Comparison of ENCODE assay signal across 28 cellular contexts in genomic region chr5:62547929-62548678, GRCh38. TPM values are rescaled to one million over a fixed set of nuclear protein-coding genes. Genes with fewer than 3 reads are reported as not detected.
DNase-seq lines count a peak whose midpoint lies in the region; ATAC-seq, FAIRE-seq and TF ChIP-seq lines count a peak whose summit lies in the region.
"Had no signal": no experiment of that assay in that cellular context is flagged by ENCODE, and none has a peak within 500 bp of the region (broad histone marks: within the 10 kb centered on the region; RNA-seq: fewer than 3 reads in every experiment).

No MANE protein-coding gene starts in this region.

- no peak for TF ChIP-seq RAD21 in HepG2 (CRISPR knock-in tag; IDR thresholded peaks at IDR 0.05)

- H3K4me3 Mint-ChIP-seq in CD8-positive, alpha-beta T cell: no peak overlapping the region
- no peak overlapping the region for H3K4me3 Mint-ChIP-seq in dendritic cell treated with granulocyte-macrophage colony-stimulating factor and Interleukin-4, amounts not matched to agents 40 ng/mL and 50 ng/mL, for 4 days
- no peak overlapping the region for H3K4me3 Mint-ChIP-seq in nephron progenitor cell
- no peak overlapping the region for H3K4me3 Mint-ChIP-seq in GM23338
- H3K4me3 Mint-ChIP-seq: CD4-positive, CD25-positive, alpha-beta regulatory T cell had no signal

- H3K4me1 Mint-ChIP-seq in CD8-positive, alpha-beta T cell (ENCODE audit: low read depth): no peaks in the 10 kb centered on the region
- peaks cover 22% of the 10 kb centered on the region for H3K4me1 Mint-ChIP-seq in dendritic cell treated with granulocyte-macrophage colony-stimulating factor and Interleukin-4, amounts not matched to agents 40 ng/mL and 50 ng/mL, for 4 days (ENCODE audit: low read depth)
- H3K4me1 Mint-ChIP-seq in nephron progenitor cell (no peaks in the 10 kb centered on the region), GM23338 (no peaks in the 10 kb centered on the region)

- no TSS peak for BruUV-seq in HepG2 (replicated peaks; lab: Mats Ljungman, UMichigan)

- H4K20me1 ChIP-seq in GM23338 (replicated peaks; ENCODE audit: insufficient read depth): 0 out of 2 replicates have a peak, but pooled peaks cover 4% of the 10 kb centered on the region
- H4K20me1 ChIP-seq in HepG2 (ENCODE audit: insufficient read depth, low read length): no peaks in the 10 kb centered on the region

- H3K27me3 ChIP-seq in CD8-positive, alpha-beta T cell (ENCODE audit: insufficient read depth, low read length): no peaks in the 10 kb centered on the region
- H3K27me3 ChIP-seq in GM23338 (ENCODE audit: insufficient read depth) (no peaks in the 10 kb centered on the region), HepG2 (ENCODE audit: control insufficient read depth in 1 of 2, insufficient read depth in 2 of 2, low read length in 2 of 2) (no peaks in the 10 kb centered on the region)
- H3K27me3 ChIP-seq: adrenal gland, brain microvascular endothelial cell, esophagus muscularis mucosa, gastroesophageal sphincter, right atrium auricular region had no signal

- no peaks in the 10 kb centered on the region for H3K27me3 Mint-ChIP-seq in CD8-positive, alpha-beta T cell (ENCODE audit: low read depth)
- H3K27me3 Mint-ChIP-seq in dendritic cell treated with granulocyte-macrophage colony-stimulating factor and Interleukin-4, amounts not matched to agents 40 ng/mL and 50 ng/mL, for 4 days: no peaks in the 10 kb centered on the region
- H3K27me3 Mint-ChIP-seq in nephron progenitor cell (ENCODE audit: low read depth, poor library complexity) (no peaks in the 10 kb centered on the region), GM23338 (ENCODE audit: insufficient read depth, low read depth, poor library complexity) (no peaks in the 10 kb centered on the region)
- H3K27me3 Mint-ChIP-seq: CD4-positive, CD25-positive, alpha-beta regulatory T cell had no signal

- POLR2A ChIA-PET in CD8-positive, alpha-beta T cell (lab: Charles Lee): no interaction called here
- POLR2A ChIA-PET in HepG2 (lab: Yijun Ruan, JAX): no interaction called here

- H3K36me3 ChIP-seq in CD8-positive, alpha-beta T cell (ENCODE audit: insufficient read depth, low read length): no peaks in the 10 kb centered on the region
- no peaks in the 10 kb centered on the region for H3K36me3 ChIP-seq in GM23338 (ENCODE audit: insufficient read depth)
- peaks cover 2 to 5% of the 10 kb centered on the region in 2 experiments; a peak in 3 of 5 replicates for H3K36me3 ChIP-seq in HepG2 (replicated peaks in 1 of 2; ENCODE audit: control insufficient read depth in 1 of 2, insufficient read depth in 2 of 2, low read length in 2 of 2)
- H3K36me3 ChIP-seq: adrenal gland, brain microvascular endothelial cell had no signal

- CTCF ChIA-PET in CD8-positive, alpha-beta T cell (lab: Charles Lee): no interaction called here
- CTCF ChIA-PET in HepG2 (lab: Yijun Ruan, JAX; ENCODE audit: low intra/inter-chr PET ratio, low total read pairs): no interaction called here

- no peak overlapping the region for H3K4me3 ChIP-seq in CD8-positive, alpha-beta T cell (ENCODE audit: low read depth, low read length)
- no peak overlapping the region for H3K4me3 ChIP-seq in GM23338
- H3K4me3 ChIP-seq in HepG2 (replicated peaks in 1 of 3; ENCODE audit: insufficient read depth in 1 of 3, low read depth in 2 of 3, low read length in 3 of 3): no peak overlapping the region
- H3K4me3 ChIP-seq: adrenal gland, esophagus muscularis mucosa, gastroesophageal sphincter, lung, right atrium auricular region had no signal

- H3K79me2 ChIP-seq in GM23338 (replicated peaks; ENCODE audit: insufficient read depth): no peaks in the 10 kb centered on the region
- H3K79me2 ChIP-seq in HepG2 (ENCODE audit: insufficient read depth, low read length): no peaks in the 10 kb centered on the region

- H2AFZ ChIP-seq in GM23338 (no peak overlapping the region), HepG2 (ENCODE audit: low read length) (no peak overlapping the region)

- H3K9me3 ChIP-seq in CD8-positive, alpha-beta T cell (ENCODE audit: low read length): no peaks in the 10 kb centered on the region
- no peaks in the 10 kb centered on the region for H3K9me3 ChIP-seq in HepG2 (ENCODE audit: low read length)
- H3K9me3 ChIP-seq: adrenal gland, esophagus muscularis mucosa, gastroesophageal sphincter, right atrium auricular region, SK-N-SH had no signal

- no peak overlapping the region for H3K27ac ChIP-seq in CD8-positive, alpha-beta T cell (ENCODE audit: low read depth, low read length)
- H3K27ac ChIP-seq in GM23338 (ENCODE audit: low read depth) (no peak overlapping the region), HepG2 (ENCODE audit: extremely low read length, insufficient read depth, low read length) (no peak overlapping the region)
- H3K27ac ChIP-seq: adrenal gland, brain microvascular endothelial cell, esophagus muscularis mucosa, gastroesophageal sphincter, right atrium auricular region had no signal

- no peaks in the 10 kb centered on the region for H3K4me1 ChIP-seq in CD8-positive, alpha-beta T cell (ENCODE audit: insufficient read depth, low read length)
- no peaks in the 10 kb centered on the region for H3K4me1 ChIP-seq in GM23338 (ENCODE audit: insufficient read depth)
- no peaks in the 10 kb centered on the region for H3K4me1 ChIP-seq in HepG2 (ENCODE audit: insufficient read depth, low read length)
- H3K4me1 ChIP-seq: adrenal gland, esophagus muscularis mucosa, gastroesophageal sphincter, right atrium auricular region had no signal

- WGBS in HepG2 (ENCODE audit: low lambda C conversion rate): 95% methylated on average over 3 of the region's 3 CpGs

- in situ Hi-C loops in HepG2 (cut with HindIII; ENCODE audit: extremely low pct_ligation_motif_present, low pct_unique_long_range_greater_than_20kb): no loop called here

- FAIRE-seq in HepG2 (lab: Jason Lieb, UNC): no peak
- FAIRE-seq: colon, GM12892, keratinocyte had no signal

- DNase-seq in CD8-positive, alpha-beta T cell: no peak
- DNase-seq in MV-4-11 (lab: John Stamatoyannopoulos, UW) (peak; percentile 54), nephron progenitor cell (no peak), GM23338 (ENCODE audit: low spot score) (no peak), HepG2 (ENCODE audit: low spot score) (no peak)
- DNase-seq in activated T-cell treated with anti-CD3 and anti-CD28 coated beads, Interleukin-2, amount 50 U/mL, for 48 hours: no peak
- DNase-seq: activated CD4-positive, alpha-beta T cell treated with anti-CD3 and anti-CD28 coated beads for 4 hours; activated CD8-positive, alpha-beta memory T cell treated with anti-CD3 and anti-CD28 coated beads for 24 hours; activated T-cell treated with anti-CD3 and anti-CD28 coated beads, Interleukin-2, amount 50 U/mL, for 1 hour; adrenal gland; brain microvascular endothelial cell; CD4-positive, CD25-positive, alpha-beta regulatory T cell; EL; NCI-H1694; NCI-H524 treated with DMSO at 0.1 percent for 48 hours; RPMI8226; SK-N-SH; stimulated activated CD4-positive, alpha-beta T cell treated with anti-CD3 and anti-CD28 coated beads, Interleukin-4, amount 100 ng/mL, for 1 hour; stimulated activated naive CD4-positive, alpha-beta T cell had no signal

- no peak for TF ChIP-seq EP300 in HepG2 (IDR thresholded peaks at IDR 0.05; ENCODE audit: low read depth in 2 of 2, low read length in 2 of 2)
- no peak for TF ChIP-seq EP300 in HepG2 (CRISPR knock-in tag; IDR thresholded peaks at IDR 0.05; ENCODE audit: borderline replicate concordance)

- no peak for ATAC-seq in CD8-positive, alpha-beta T cell
- ATAC-seq in GM19035 (IDR thresholded peaks at IDR 0.05; ENCODE audit: unreplicated experiment) (no peak), GM23338 (no peak), HepG2 (no peak)
- ATAC-seq: gastroesophageal sphincter had no signal

- no peak overlapping the region for H3K9ac ChIP-seq in HepG2 (ENCODE audit: insufficient read depth, low read depth, low read length)
- H3K9ac ChIP-seq: SK-N-SH had no signal

- H3K27ac Mint-ChIP-seq in CD8-positive, alpha-beta T cell: peak overlapping the region; percentile 9
- H3K27ac Mint-ChIP-seq in dendritic cell treated with granulocyte-macrophage colony-stimulating factor and Interleukin-4, amounts not matched to agents 40 ng/mL and 50 ng/mL, for 4 days: peak overlapping the region; percentile 85
- H3K27ac Mint-ChIP-seq in nephron progenitor cell (peak overlapping the region; percentile 56), GM23338 (no peak overlapping the region; the same call in 1 of the 2 replicates)

- TF ChIP-seq CTCF in CD8-positive, alpha-beta T cell (IDR thresholded peaks at IDR 0.05): no peak
- TF ChIP-seq CTCF in nephron progenitor cell (IDR thresholded peaks at IDR 0.05) (no peak), GM23338 (conservative IDR thresholded peaks at IDR 0.05; ENCODE audit: low read depth in 2 of 2) (no peak), HepG2 (CRISPR knock-in tag; IDR thresholded peaks at IDR 0.05) (no peak)

- no peaks in the 10 kb centered on the region for H3K9me2 ChIP-seq in GM23338 (ENCODE audit: insufficient read depth)
- H3K9me2 ChIP-seq: SK-N-SH had no signal

- TF ChIP-seq POLR2A in HepG2 (IDR thresholded peaks at IDR 0.05; ENCODE audit: insufficient read depth in 1 of 2, low read depth in 2 of 2, low read length in 2 of 2): no peak

- intact Hi-C loops in CD8-positive, alpha-beta T cell (cut with DNase I, micrococcal nuclease): no loop called here
- intact Hi-C loops in dendritic cell treated with granulocyte-macrophage colony-stimulating factor and Interleukin-4, amounts not matched to agents 40 ng/mL and 50 ng/mL, for 4 days (cut with micrococcal nuclease): no loop called here
- intact Hi-C loops in HepG2 (cut with micrococcal nuclease; ENCODE audit: unreplicated experiment): no loop called here

- H3K4me2 ChIP-seq in GM23338 (no peak overlapping the region), HepG2 (ENCODE audit: low read depth, low read length) (no peak overlapping the region)
- H3K4me2 ChIP-seq: SK-N-SH had no signal

- H3K9me3 Mint-ChIP-seq in CD8-positive, alpha-beta T cell: peaks cover 5% of the 10 kb centered on the region
- no peaks in the 10 kb centered on the region for H3K9me3 Mint-ChIP-seq in dendritic cell treated with granulocyte-macrophage colony-stimulating factor and Interleukin-4, amounts not matched to agents 40 ng/mL and 50 ng/mL, for 4 days
- H3K9me3 Mint-ChIP-seq in nephron progenitor cell (peaks cover 15% of the 10 kb centered on the region), GM23338 (peaks cover 5% of the 10 kb centered on the region; the same call in 1 of the 3 replicates)

- H3K36me3 Mint-ChIP-seq in CD8-positive, alpha-beta T cell: peaks cover 38% of the 10 kb centered on the region
- peaks cover 21% of the 10 kb centered on the region for H3K36me3 Mint-ChIP-seq in dendritic cell treated with granulocyte-macrophage colony-stimulating factor and Interleukin-4, amounts not matched to agents 40 ng/mL and 50 ng/mL, for 4 days (ENCODE audit: low read depth)
- H3K36me3 Mint-ChIP-seq in nephron progenitor cell (ENCODE audit: low read depth) (peaks cover 60% of the 10 kb centered on the region), GM23338 (ENCODE audit: low read depth) (peaks cover 35% of the 10 kb centered on the region)

- H3F3A ChIP-seq in GM23338 (replicated peaks; ENCODE audit: low read depth): no peaks in the 10 kb centered on the region

RNA-seq across cellular contexts. Expression of gene LRRC70, which starts 30.5 kb away (rescaled TPM):
- 1 to 10 TPM; 3.4 to 3.5 TPM for total RNA-seq in CD8-positive, alpha-beta T cell
- 1.7 and 2.7 TPM in 2 replicates for total RNA-seq in GM23338 (2014; rRNA removed; shearing (Covaris generic))
- polyA plus RNA-seq in GM23338 (2016; fragmentation: Nextera tagmentation; extraction: Ambion mirVana) (0.15 TPM in 1 of 2 replicates, not detected in the other), HepG2 (2011; rRNA removed) (0.05 and 0.43 TPM in 2 replicates)
- total RNA-seq in HepG2 (2016; rRNA removed; fragmentation: Illumina TruSeq; extraction: Trizol): 0.31 and 0.71 TPM in 2 replicates
- 0.35 TPM in 1 of 2 replicates, not detected in the other for total RNA-seq in HepG2 (2016; cell fraction: cytosol; rRNA removed; fragmentation: Illumina TruSeq; extraction: Trizol; ENCODE audit: low read depth)
- total RNA-seq in HepG2 (2016; cell fraction: insoluble cytoplasmic fraction; rRNA removed; fragmentation: Illumina TruSeq; extraction: Trizol): 0.40 and 0.69 TPM in 2 replicates
- total RNA-seq in HepG2 (2016; cell fraction: membrane; rRNA removed; fragmentation: Illumina TruSeq; extraction: Trizol): 0.10 and 0.12 TPM in 2 replicates
- 9.5 and 9.6 TPM in 2 replicates for total RNA-seq in HepG2 (2016; cell fraction: nucleus; rRNA removed; fragmentation: Illumina TruSeq; extraction: Trizol)
- polyA plus RNA-seq in HepG2 (2011; cell fraction: cytosol; rRNA removed): 0.05 TPM in 2 replicates
- 0.66 and 0.81 TPM in 2 replicates for polyA plus RNA-seq in HepG2 (2011; cell fraction: nucleus; rRNA removed)
- 0.08 and 0.46 TPM in 2 replicates for polyA plus RNA-seq in HepG2 (2012)
- not detected in 2 replicates for polyA plus RNA-seq in HepG2 (2016; cell fraction: cytosol; fragmentation: Illumina TruSeq; extraction: Trizol; ENCODE audit: low read depth)
- polyA plus RNA-seq in HepG2 (2016; cell fraction: insoluble cytoplasmic fraction; fragmentation: Illumina TruSeq; extraction: Trizol; ENCODE audit: low read depth): 0.53 and 0.57 TPM in 2 replicates
- polyA plus RNA-seq in HepG2 (2016; cell fraction: membrane; fragmentation: Illumina TruSeq; extraction: Trizol; ENCODE audit: low read depth): not detected in 2 replicates
- polyA plus RNA-seq in HepG2 (2016; cell fraction: nucleus; fragmentation: Illumina TruSeq; extraction: Trizol; ENCODE audit: insufficient read depth, low read depth): 2.7 and 2.8 TPM in 2 replicates
- 0.94 and 1.7 TPM in 2 replicates for polyA minus RNA-seq in HepG2 (2011; rRNA and poly(A)+ RNA removed; ENCODE audit: low replicate concordance)
- polyA minus RNA-seq in HepG2 (2011; cell fraction: cytosol; rRNA and poly(A)+ RNA removed): not detected in 2 replicates
- 11.4 and 14.0 TPM in 2 replicates for polyA minus RNA-seq in HepG2 (2011; cell fraction: nucleus; rRNA and poly(A)+ RNA removed)
